Comparison of ENCODE assay signal across 31 cellular contexts in the genomic region with DNA sequence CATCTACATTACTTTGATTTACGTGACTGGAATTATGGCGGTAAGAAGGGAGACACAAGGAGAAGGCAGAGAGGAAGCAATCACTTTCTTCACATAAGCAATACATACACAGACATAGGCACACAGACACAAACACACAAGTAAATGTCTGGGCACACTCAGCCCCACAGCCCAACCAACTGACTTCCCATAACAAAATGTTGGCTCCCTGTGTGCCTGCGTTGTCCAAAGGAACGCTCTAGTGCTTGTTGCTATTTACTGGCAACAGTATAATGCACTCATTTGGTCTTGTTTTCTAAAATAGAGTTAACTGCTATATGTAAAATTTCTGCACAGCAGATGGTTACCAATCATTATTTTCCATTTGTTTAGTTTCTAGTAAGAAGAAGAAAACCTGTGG. TPM values are rescaled to one million over a fixed set of nuclear protein-coding genes. Genes with fewer than 3 reads are reported as not detected.
"Had no signal": no experiment of that assay in that cellular context is flagged by ENCODE, and none has a peak within 500 bp of the region (broad histone marks: within the 10 kb centered on the region; RNA-seq: fewer than 3 reads in every experiment).

No MANE protein-coding gene starts in this region.

- H3K27me3 Mint-ChIP-seq: activated CD4-positive, alpha-beta T cell treated with anti-CD3 and anti-CD28 coated beads for 36 hours; activated naive CD8-positive, alpha-beta T cell; activated T-cell treated with anti-CD3 and anti-CD28 coated beads, Interleukin-2, amount 50 U/mL, for 24 hours; activated T-helper 17 cell treated with anti-CD3 and anti-CD28 coated beads, Interleukin-2, amount 50 U/mL, for 72 hours; memory B cell; progenitor cell of endocrine pancreas; stimulated activated naive CD8-positive, alpha-beta T cell treated with anti-CD3 and anti-CD28 coated beads, Interleukin-15, Interleukin-2, amounts not matched to agents 100 ng/mL and 50 ng/mL, for 24 hours had no signal

- H3K27ac Mint-ChIP-seq: activated CD4-positive, alpha-beta T cell treated with anti-CD3 and anti-CD28 coated beads for 36 hours; activated naive CD8-positive, alpha-beta T cell; activated T-cell treated with anti-CD3 and anti-CD28 coated beads, Interleukin-2, amount 50 U/mL, for 24 hours; activated T-helper 17 cell treated with anti-CD3 and anti-CD28 coated beads, Interleukin-2, amount 50 U/mL, for 72 hours; immature natural killer cell; memory B cell; nephron progenitor cell; progenitor cell of endocrine pancreas; stimulated activated naive CD8-positive, alpha-beta T cell treated with anti-CD3 and anti-CD28 coated beads, Interleukin-15, Interleukin-2, amounts not matched to agents 100 ng/mL and 50 ng/mL, for 24 hours; T-helper 1 cell treated with Interleukin-12 subunit alpha and Interleukin-12 subunit beta and Interleukin-4 antibody, amounts not matched to agents 30 μg/mL and 1 μg/mL, for 36 hours; WTC11 had no signal

- H3K9me3 ChIP-seq: adrenal gland, ascending aorta, suprapubic skin, tibial nerve had no signal

- H3K9me3 Mint-ChIP-seq: activated T-cell treated with anti-CD3 and anti-CD28 coated beads, Interleukin-2, amount 50 U/mL, for 24 hours; nephron progenitor cell; stimulated activated naive CD8-positive, alpha-beta T cell treated with anti-CD3 and anti-CD28 coated beads, Interleukin-15, Interleukin-2, amounts not matched to agents 100 ng/mL and 50 ng/mL, for 24 hours; T-helper 1 cell treated with Interleukin-12 subunit alpha and Interleukin-12 subunit beta and Interleukin-4 antibody, amounts not matched to agents 30 μg/mL and 1 μg/mL, for 36 hours; WTC11 had no signal

- H3K4me3 Mint-ChIP-seq: activated CD4-positive, alpha-beta T cell treated with anti-CD3 and anti-CD28 coated beads for 36 hours; activated naive CD8-positive, alpha-beta T cell; activated T-cell treated with anti-CD3 and anti-CD28 coated beads, Interleukin-2, amount 50 U/mL, for 24 hours; activated T-helper 17 cell treated with anti-CD3 and anti-CD28 coated beads, Interleukin-2, amount 50 U/mL, for 72 hours; immature natural killer cell; memory B cell; nephron progenitor cell; stimulated activated naive CD8-positive, alpha-beta T cell treated with anti-CD3 and anti-CD28 coated beads, Interleukin-15, Interleukin-2, amounts not matched to agents 100 ng/mL and 50 ng/mL, for 24 hours; T-helper 1 cell treated with Interleukin-12 subunit alpha and Interleukin-12 subunit beta and Interleukin-4 antibody, amounts not matched to agents 30 μg/mL and 1 μg/mL, for 36 hours; WTC11 had no signal

- H3K4me3 ChIP-seq: adrenal gland, ascending aorta, suprapubic skin, tibial nerve had no signal

- H3K27ac ChIP-seq: ascending aorta, suprapubic skin had no signal

- H3K4me1 Mint-ChIP-seq: activated CD4-positive, alpha-beta T cell treated with anti-CD3 and anti-CD28 coated beads for 36 hours; activated T-helper 17 cell treated with anti-CD3 and anti-CD28 coated beads, Interleukin-2, amount 50 U/mL, for 72 hours; immature natural killer cell; memory B cell had no signal

- H3K36me3 Mint-ChIP-seq: activated naive CD8-positive, alpha-beta T cell; immature natural killer cell; memory B cell; WTC11 had no signal

- H3K27me3 ChIP-seq: adrenal gland, ascending aorta, suprapubic skin, tibial nerve had no signal

- ATAC-seq: activated CD4-positive, alpha-beta T cell treated with anti-CD3 and anti-CD28 coated beads for 36 hours; activated T-helper 17 cell treated with anti-CD3 and anti-CD28 coated beads, Interleukin-2, amount 50 U/mL, for 72 hours; esophagus mucosa; WTC11 had no signal

- DNase-seq: activated CD4-positive, alpha-beta T cell treated with anti-CD3 and anti-CD28 coated beads for 36 hours; activated CD4-positive, alpha-beta T cell treated with anti-CD3 and anti-CD28 coated beads, Interleukin-2, amount 50 U/mL, for 4 hours; activated CD8-positive, alpha-beta memory T cell treated with anti-CD3 and anti-CD28 coated beads for 24 hours; activated CD8-positive, alpha-beta memory T cell treated with anti-CD3 and anti-CD28 coated beads, Interleukin-2, amount 50 U/mL, for 4 hours; activated naive CD4-positive, alpha-beta T cell; activated T-cell treated with anti-CD3 and anti-CD28 coated beads, Interleukin-2, amount 50 U/mL, for 24 hours; adrenal gland; cerebellar nuclear complex; dermis blood vessel endothelial cell; effector memory CD4-positive, alpha-beta T cell; immature natural killer cell; kidney glomerular epithelial cell; nephron progenitor cell; right cardiac atrium; stimulated activated CD4-positive, alpha-beta T cell treated with anti-CD3 and anti-CD28 coated beads, Interleukin-4, amount 100 ng/mL, for 4 hours; T1000 had no signal

- H3K36me3 ChIP-seq: adrenal gland, ascending aorta, suprapubic skin, tibial nerve had no signal

- FAIRE-seq: endothelial cell of umbilical vein, frontal cortex, urothelium cell line had no signal

- H3K4me1 ChIP-seq: suprapubic skin had no signal

RNA-seq across cellular contexts. Expression of gene FIGN, which starts 16.5 kb away (rescaled TPM):
- total RNA-seq: activated CD4-positive, alpha-beta T cell treated with anti-CD3 and anti-CD28 coated beads for 36 hours; activated T-helper 17 cell treated with anti-CD3 and anti-CD28 coated beads, Interleukin-2, amount 50 U/mL, for 72 hours; mononuclear cell had no signal
- polyA plus RNA-seq: immature natural killer cell had no signal
